ENCODE assay signal across 14 cellular contexts in the genomic region with DNA sequence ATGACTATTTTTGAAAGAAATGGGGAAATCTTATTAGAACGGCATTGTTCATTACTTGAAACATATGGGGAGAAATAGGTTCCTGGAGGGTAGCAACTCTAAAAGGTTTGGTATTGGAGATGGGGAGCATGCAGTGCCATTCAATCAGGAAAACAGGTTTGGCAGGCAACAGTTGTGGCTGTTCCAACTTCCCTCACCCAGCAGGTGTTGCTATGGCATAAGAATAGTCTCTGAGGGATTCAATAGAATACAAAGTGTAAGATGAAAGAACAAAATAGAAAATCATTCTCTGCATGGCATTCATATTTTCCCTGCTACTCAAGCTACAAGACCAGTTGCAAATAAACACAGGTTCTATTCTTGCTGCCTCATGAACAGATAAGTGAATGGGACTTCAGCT.
A peak's percentile ranks its signal among the peaks of the same experiment; 100 is the strongest.
DNase-seq lines count a peak whose midpoint lies in the region; ATAC-seq, FAIRE-seq and TF ChIP-seq lines count a peak whose summit lies in the region.
"Had no signal": no experiment of that assay in that cellular context is flagged by ENCODE, and none has a peak within 500 bp of the region (broad histone marks: within the 10 kb centered on the region; RNA-seq: fewer than 3 reads in every experiment).

No MANE protein-coding gene starts in this region.

- no peak overlapping the region for H3K4me3 Mint-ChIP-seq in astrocyte (ENCODE audit: unreplicated experiment)
- H3K4me3 Mint-ChIP-seq in natural killer cell treated with Interleukin-12 subunit alpha and Interleukin-12 subunit beta and Interleukin-15 and Interleukin-18, amount 100 ng/mL, for 72 hours: no peak overlapping the region
- H3K4me3 Mint-ChIP-seq: activated CD8-positive, alpha-beta memory T cell treated with anti-CD3 and anti-CD28 coated beads, Interleukin-2, amount 10 ng/mL, durations not matched to agents 7 days and 5 days; stimulated activated naive CD8-positive, alpha-beta T cell treated with anti-CD3 and anti-CD28 coated beads, Interleukin-15, Interleukin-2, amounts not matched to agents 100 ng/mL and 50 ng/mL, for 24 hours had no signal

- H3K27ac ChIP-seq in astrocyte (ENCODE audit: low read depth, low read length) (no peak overlapping the region), lower lobe of right lung (no peak overlapping the region)
- H3K27ac ChIP-seq: ascending aorta had no signal

- H3K36me3 Mint-ChIP-seq in astrocyte (ENCODE audit: low read depth, unreplicated experiment): no peaks in the 10 kb centered on the region
- H3K36me3 Mint-ChIP-seq in natural killer cell treated with Interleukin-12 subunit alpha and Interleukin-12 subunit beta and Interleukin-15 and Interleukin-18, amount 100 ng/mL, for 72 hours: no peaks in the 10 kb centered on the region
- H3K36me3 Mint-ChIP-seq: activated CD8-positive, alpha-beta memory T cell treated with anti-CD3 and anti-CD28 coated beads, Interleukin-2, amount 10 ng/mL, durations not matched to agents 7 days and 5 days had no signal

- H3K4me2 ChIP-seq in astrocyte (ENCODE audit: low read length): no peak overlapping the region

- H3K9ac ChIP-seq in astrocyte (ENCODE audit: low read length): no peak overlapping the region

- H3K36me3 ChIP-seq in astrocyte (ENCODE audit: insufficient read depth, low read length) (no peaks in the 10 kb centered on the region), lower lobe of right lung (no peaks in the 10 kb centered on the region)
- H3K36me3 ChIP-seq: ascending aorta had no signal

- H3K4me1 Mint-ChIP-seq in astrocyte (ENCODE audit: low read depth, unreplicated experiment): no peaks in the 10 kb centered on the region
- no peaks in the 10 kb centered on the region for H3K4me1 Mint-ChIP-seq in natural killer cell treated with Interleukin-12 subunit alpha and Interleukin-12 subunit beta and Interleukin-15 and Interleukin-18, amount 100 ng/mL, for 72 hours (ENCODE audit: low read depth in 2 of 2)
- H3K4me1 Mint-ChIP-seq: activated CD8-positive, alpha-beta memory T cell treated with anti-CD3 and anti-CD28 coated beads, Interleukin-2, amount 10 ng/mL, durations not matched to agents 7 days and 5 days had no signal

- TF ChIP-seq CTCF in astrocyte (IDR thresholded peaks at IDR 0.05; ENCODE audit: insufficient read depth, low read depth, low read length) (peak; percentile 7), lower lobe of right lung (IDR thresholded peaks at IDR 0.05) (peak; percentile 10)

- H3K9me3 Mint-ChIP-seq in astrocyte (ENCODE audit: unreplicated experiment): no peaks in the 10 kb centered on the region
- H3K9me3 Mint-ChIP-seq in natural killer cell treated with Interleukin-12 subunit alpha and Interleukin-12 subunit beta and Interleukin-15 and Interleukin-18, amount 100 ng/mL, for 72 hours: peaks cover 10% of the 10 kb centered on the region

- DNase-seq in D341Med (ENCODE audit: low spot score) (peak; percentile 61), NCI-H2081 (lab: John Stamatoyannopoulos, UW) (peak; percentile 15 to 74), astrocyte (ENCODE audit: low read depth) (peak; percentile 1), lower lobe of right lung (no peak)
- no peak for DNase-seq in natural killer cell treated with Interleukin-12 subunit alpha and Interleukin-12 subunit beta and Interleukin-15 and Interleukin-18, amount 100 ng/mL, for 72 hours (ENCODE audit: low spot score)
- DNase-seq in stimulated activated CD4-positive, alpha-beta T cell treated with anti-CD3 and anti-CD28 coated beads, Interleukin-4, amount 100 ng/mL, for 1 hour: no peak
- no peak for DNase-seq in effector CD4-positive, alpha-beta T cell
- DNase-seq: activated CD8-positive, alpha-beta memory T cell treated with anti-CD3 and anti-CD28 coated beads, Interleukin-2, amount 10 ng/mL, durations not matched to agents 7 days and 5 days; NCI-H2029 treated with DMSO at 0.1 percent for 48 hours; stimulated activated CD4-positive, alpha-beta T cell treated with anti-CD3 and anti-CD28 coated beads, Interleukin-12 subunit alpha, Interleukin-12 subunit beta, amount 100 ng/mL, for 4 hours; T-helper 1 cell had no signal

- H3K4me3 ChIP-seq in astrocyte (ENCODE audit: insufficient read depth, low read depth, low read length): no peak overlapping the region
- no peak overlapping the region for H3K4me3 ChIP-seq in lower lobe of right lung
- H3K4me3 ChIP-seq: ascending aorta had no signal

- no peak overlapping the region for H2AFZ ChIP-seq in astrocyte (ENCODE audit: low read depth, low read length)

- H3K27me3 ChIP-seq in astrocyte (ENCODE audit: insufficient read depth, low read length): no peaks in the 10 kb centered on the region
- H3K27me3 ChIP-seq in lower lobe of right lung (ENCODE audit: low read depth): no peaks in the 10 kb centered on the region
- H3K27me3 ChIP-seq: ascending aorta had no signal

- no peak for FAIRE-seq in astrocyte (lab: Jason Lieb, UNC)

- no peaks in the 10 kb centered on the region for H4K20me1 ChIP-seq in astrocyte (ENCODE audit: insufficient read depth, low read length)

- no peaks in the 10 kb centered on the region for H3K79me2 ChIP-seq in astrocyte (ENCODE audit: insufficient read depth, low read length)

- no peak overlapping the region for H3K27ac Mint-ChIP-seq in astrocyte (ENCODE audit: unreplicated experiment)
- H3K27ac Mint-ChIP-seq in natural killer cell treated with Interleukin-12 subunit alpha and Interleukin-12 subunit beta and Interleukin-15 and Interleukin-18, amount 100 ng/mL, for 72 hours: no peak overlapping the region
- H3K27ac Mint-ChIP-seq: activated CD8-positive, alpha-beta memory T cell treated with anti-CD3 and anti-CD28 coated beads, Interleukin-2, amount 10 ng/mL, durations not matched to agents 7 days and 5 days; stimulated activated naive CD8-positive, alpha-beta T cell treated with anti-CD3 and anti-CD28 coated beads, Interleukin-15, Interleukin-2, amounts not matched to agents 100 ng/mL and 50 ng/mL, for 24 hours had no signal

- ATAC-seq in lower lobe of right lung (peak; percentile 71 to 85), HG03432 (IDR thresholded peaks at IDR 0.05; ENCODE audit: unreplicated experiment) (no peak)
- ATAC-seq in natural killer cell treated with Interleukin-12 subunit alpha and Interleukin-12 subunit beta and Interleukin-15 and Interleukin-18, amount 100 ng/mL, for 72 hours: no peak
- ATAC-seq: activated CD8-positive, alpha-beta memory T cell treated with anti-CD3 and anti-CD28 coated beads, Interleukin-2, amount 10 ng/mL, durations not matched to agents 7 days and 5 days had no signal

- H3K4me1 ChIP-seq in astrocyte (ENCODE audit: insufficient read depth, low read length) (no peaks in the 10 kb centered on the region), lower lobe of right lung (no peaks in the 10 kb centered on the region)
- H3K4me1 ChIP-seq: ascending aorta had no signal

- intact Hi-C loops in lower lobe of right lung (cut with DNase I): no loop called here

- H3K27me3 Mint-ChIP-seq in astrocyte (ENCODE audit: low read depth, unreplicated experiment): no peaks in the 10 kb centered on the region
- no peaks in the 10 kb centered on the region for H3K27me3 Mint-ChIP-seq in natural killer cell treated with Interleukin-12 subunit alpha and Interleukin-12 subunit beta and Interleukin-15 and Interleukin-18, amount 100 ng/mL, for 72 hours
- H3K27me3 Mint-ChIP-seq: activated CD8-positive, alpha-beta memory T cell treated with anti-CD3 and anti-CD28 coated beads, Interleukin-2, amount 10 ng/mL, durations not matched to agents 7 days and 5 days; stimulated activated naive CD8-positive, alpha-beta T cell treated with anti-CD3 and anti-CD28 coated beads, Interleukin-15, Interleukin-2, amounts not matched to agents 100 ng/mL and 50 ng/mL, for 24 hours had no signal

- H3K9me3 ChIP-seq in astrocyte (ENCODE audit: insufficient read depth, low read depth, low read length): no peaks in the 10 kb centered on the region
- H3K9me3 ChIP-seq in lower lobe of right lung: no peaks in the 10 kb centered on the region
- H3K9me3 ChIP-seq: ascending aorta had no signal

Comparison
In these comparisons a context has a peak if more than half of its experiments do, and no peak if none do; other contexts are left out.
1. DNase-seq: peak in D341Med (single experiment), NCI-H2081 (2 of 2) and astrocyte (single experiment); none in lower lobe of right lung (single experiment), natural killer cell treated with Interleukin-12 subunit alpha and Interleukin-12 subunit beta and Interleukin-15 and Interleukin-18, amount 100 ng/mL, for 72 hours (single experiment), stimulated activated CD4-positive, alpha-beta T cell treated with anti-CD3 and anti-CD28 coated beads, Interleukin-4, amount 100 ng/mL, for 1 hour (single experiment) and effector CD4-positive, alpha-beta T cell (single experiment).
2. ATAC-seq: peak in lower lobe of right lung (2 of 2); none in natural killer cell treated with Interleukin-12 subunit alpha and Interleukin-12 subunit beta and Interleukin-15 and Interleukin-18, amount 100 ng/mL, for 72 hours (0 of 2) and HG03432 (single experiment).